In genomic region chr1:91166106-91166712, GRCh38 we compare ENCODE assay signal across 8 cellular contexts.
DNase-seq lines count a peak whose midpoint lies in the region; ATAC-seq and TF ChIP-seq lines count a peak whose summit lies in the region.

No MANE protein-coding gene starts in this region.

- H3K27me3 Mint-ChIP-seq in activated T-helper 1 cell treated with anti-CD3 and anti-CD28 coated beads, Interleukin-12 subunit alpha, Interleukin-12 subunit beta, Interleukin-2, Interleukin-4 antibody, amounts not matched to agents 30 ng/mL and 10 ng/mL and 1 ng/mL, durations not matched to agents 14 hours and 24 hours and 36 hours (ENCODE audit: insufficient read depth), result peaks cover 2% of the 10 kb centered on the region
- no peaks in the 10 kb centered on the region for H3K27me3 Mint-ChIP-seq in activated CD8-positive, alpha-beta T cell treated with anti-CD3 and anti-CD28 coated beads, Interleukin-2, amount 10 ng/mL, durations not matched to agents 7 days and 5 days (ENCODE audit: low read depth)

- H3K9me3 Mint-ChIP-seq in activated T-helper 1 cell treated with anti-CD3 and anti-CD28 coated beads, Interleukin-12 subunit alpha, Interleukin-12 subunit beta, Interleukin-2, Interleukin-4 antibody, amounts not matched to agents 30 ng/mL and 10 ng/mL and 1 ng/mL, durations not matched to agents 14 hours and 24 hours and 36 hours, result no peaks in the 10 kb centered on the region
- no peaks in the 10 kb centered on the region for H3K9me3 Mint-ChIP-seq in activated CD8-positive, alpha-beta T cell treated with anti-CD3 and anti-CD28 coated beads, Interleukin-2, amount 10 ng/mL, durations not matched to agents 7 days and 5 days (ENCODE audit: insufficient read depth)

- no peak overlapping the region for H3K27ac ChIP-seq in osteoblast (ENCODE audit: low read depth, low read length)

- H3K4me3 Mint-ChIP-seq in activated T-helper 1 cell treated with anti-CD3 and anti-CD28 coated beads, Interleukin-12 subunit alpha, Interleukin-12 subunit beta, Interleukin-2, Interleukin-4 antibody, amounts not matched to agents 30 ng/mL and 10 ng/mL and 1 ng/mL, durations not matched to agents 14 hours and 24 hours and 36 hours, result no peak overlapping the region
- H3K4me3 Mint-ChIP-seq in activated CD8-positive, alpha-beta T cell treated with anti-CD3 and anti-CD28 coated beads, Interleukin-2, amount 10 ng/mL, durations not matched to agents 7 days and 5 days, result no peak overlapping the region

- no peaks in the 10 kb centered on the region for H3K9me3 ChIP-seq in osteoblast (ENCODE audit: low read depth, low read length)

- CTCF ChIA-PET in activated CD8-positive, alpha-beta T cell treated with anti-CD3 and anti-CD28 coated beads, Interleukin-2, amount 10 ng/mL, durations not matched to agents 7 days and 5 days (lab: Charles Lee), result interaction anchor here (0.7 to 2.9 kb wide), 54 partner anchors 9 to 1138 kb away, joined by 3 to 30 read pairs (median 4); no protein-coding TSS in a partner anchor

- H4K20me1 ChIP-seq in osteoblast (ENCODE audit: insufficient read depth, low read length), result no peaks in the 10 kb centered on the region

- no peaks in the 10 kb centered on the region for H3K79me2 ChIP-seq in osteoblast (ENCODE audit: insufficient read depth, low read length)

- no peaks in the 10 kb centered on the region for H3K36me3 Mint-ChIP-seq in activated T-helper 1 cell treated with anti-CD3 and anti-CD28 coated beads, Interleukin-12 subunit alpha, Interleukin-12 subunit beta, Interleukin-2, Interleukin-4 antibody, amounts not matched to agents 30 ng/mL and 10 ng/mL and 1 ng/mL, durations not matched to agents 14 hours and 24 hours and 36 hours (ENCODE audit: low read depth)
- no peaks in the 10 kb centered on the region for H3K36me3 Mint-ChIP-seq in activated CD8-positive, alpha-beta T cell treated with anti-CD3 and anti-CD28 coated beads, Interleukin-2, amount 10 ng/mL, durations not matched to agents 7 days and 5 days (ENCODE audit: low read depth)

- no peaks in the 10 kb centered on the region for H3K36me3 ChIP-seq in osteoblast (ENCODE audit: insufficient read depth, low read length)

- no peak overlapping the region for H2AFZ ChIP-seq in osteoblast (ENCODE audit: low read length)

- H3K4me3 ChIP-seq in foreskin fibroblast (ENCODE audit: low read depth in 1 of 2, low read length in 2 of 2) (no peak overlapping the region), osteoblast (ENCODE audit: insufficient read depth, low read length) (no peak overlapping the region)

- no peak overlapping the region for H3K27ac Mint-ChIP-seq in activated T-helper 1 cell treated with anti-CD3 and anti-CD28 coated beads, Interleukin-12 subunit alpha, Interleukin-12 subunit beta, Interleukin-2, Interleukin-4 antibody, amounts not matched to agents 30 ng/mL and 10 ng/mL and 1 ng/mL, durations not matched to agents 14 hours and 24 hours and 36 hours
- H3K27ac Mint-ChIP-seq in activated CD8-positive, alpha-beta T cell treated with anti-CD3 and anti-CD28 coated beads, Interleukin-2, amount 10 ng/mL, durations not matched to agents 7 days and 5 days, result no peak overlapping the region

- no peaks in the 10 kb centered on the region for H3K27me3 ChIP-seq in osteoblast (ENCODE audit: insufficient read depth, low read length)

- intact Hi-C loops in activated T-helper 1 cell treated with anti-CD3 and anti-CD28 coated beads, Interleukin-12 subunit alpha, Interleukin-12 subunit beta, Interleukin-2, Interleukin-4 antibody, amounts not matched to agents 30 ng/mL and 10 ng/mL and 1 ng/mL, durations not matched to agents 14 hours and 24 hours and 36 hours (cut with micrococcal nuclease), result loop anchor here (1.0 to 10.0 kb wide), 5 partner anchors 113 to 761 kb away; partner anchors contain the start of gene HFM1

- DNase-seq in activated T-helper 1 cell treated with Interleukin-2 at 50 U/mL for 16 hours (ENCODE audit: low read depth) (peak; percentile 15), NCI-H510A (lab: John Stamatoyannopoulos, UW) (peak; percentile 50), foreskin fibroblast (peak; percentile 55 to 82), osteoblast (ENCODE audit: insufficient read length, low spot score, missing footprints) (peak; percentile 50)
- no peak for DNase-seq in activated T-helper 1 cell treated with anti-CD3 and anti-CD28 coated beads, Interleukin-12 subunit alpha, Interleukin-12 subunit beta, Interleukin-2, Interleukin-4 antibody, amounts not matched to agents 30 ng/mL and 10 ng/mL and 1 ng/mL, durations not matched to agents 14 hours and 24 hours and 36 hours (ENCODE audit: low spot score)
- peak; percentile 41 for DNase-seq in activated CD8-positive, alpha-beta T cell treated with anti-CD3 and anti-CD28 coated beads, Interleukin-2, amount 10 ng/mL, durations not matched to agents 7 days and 5 days

- H3K4me2 ChIP-seq in osteoblast (ENCODE audit: insufficient read depth, low read length), result no peak overlapping the region

- H3K4me1 ChIP-seq in osteoblast (ENCODE audit: insufficient read depth, low read length), result no peaks in the 10 kb centered on the region

- TF ChIP-seq CTCF in foreskin fibroblast (IDR thresholded peaks at IDR 0.05; ENCODE audit: low read depth, low read length) (peak; percentile 90), osteoblast (IDR thresholded peaks at IDR 0.05; ENCODE audit: extremely low read depth, low read depth, low read length) (peak; percentile 92)

- ATAC-seq in HG03108 (IDR thresholded peaks at IDR 0.05; ENCODE audit: unreplicated experiment), result peak; percentile 61
- peak; percentile 41 for ATAC-seq in activated CD8-positive, alpha-beta T cell treated with anti-CD3 and anti-CD28 coated beads, Interleukin-2, amount 10 ng/mL, durations not matched to agents 7 days and 5 days
- no peak for ATAC-seq in HG03457 (IDR thresholded peaks at IDR 0.05; ENCODE audit: unreplicated experiment)

- H3K4me1 Mint-ChIP-seq in activated T-helper 1 cell treated with anti-CD3 and anti-CD28 coated beads, Interleukin-12 subunit alpha, Interleukin-12 subunit beta, Interleukin-2, Interleukin-4 antibody, amounts not matched to agents 30 ng/mL and 10 ng/mL and 1 ng/mL, durations not matched to agents 14 hours and 24 hours and 36 hours (ENCODE audit: low read depth), result no peaks in the 10 kb centered on the region
- no peaks in the 10 kb centered on the region for H3K4me1 Mint-ChIP-seq in activated CD8-positive, alpha-beta T cell treated with anti-CD3 and anti-CD28 coated beads, Interleukin-2, amount 10 ng/mL, durations not matched to agents 7 days and 5 days (ENCODE audit: low read depth)

- POLR2A ChIA-PET in activated CD8-positive, alpha-beta T cell treated with anti-CD3 and anti-CD28 coated beads, Interleukin-2, amount 10 ng/mL, durations not matched to agents 7 days and 5 days (lab: Charles Lee), result no interaction called here
